ENCODE assay signal across 1 cellular context in genomic region chr12:104459556-104459909, GRCh38.
TF ChIP-seq lines count a peak whose summit lies in the region.

No MANE protein-coding gene starts in this region.

TF ChIP-seq in HepG2, 621 proteins besides CTCF, POLR2A, EP300 and RAD21 (continued from another document):
- TF ChIP-seq IRF1 (CRISPR knock-in tag; IDR thresholded peaks at IDR 0.05; ENCODE audit: low read depth) (no peak), ZFP36L1 (CRISPR knock-in tag; IDR thresholded peaks at IDR 0.05) (no peak), AHDC1 (CRISPR knock-in tag; IDR thresholded peaks at IDR 0.05; ENCODE audit: borderline replicate concordance) (no peak), ATF6 (CRISPR knock-in tag; conservative IDR thresholded peaks at IDR 0.05) (no peak), TCF12 (IDR thresholded peaks at IDR 0.05) (no peak), TCF12 (CRISPR knock-in tag; IDR thresholded peaks at IDR 0.05) (no peak), ZNF720 (CRISPR knock-in tag; IDR thresholded peaks at IDR 0.05) (no peak), ZSCAN30 (CRISPR knock-in tag; IDR thresholded peaks at IDR 0.05) (no peak), SP4 (CRISPR knock-in tag; IDR thresholded peaks at IDR 0.05) (no peak), ISX (CRISPR knock-in tag; conservative IDR thresholded peaks at IDR 0.05) (no peak), AFF4 (CRISPR knock-in tag; IDR thresholded peaks at IDR 0.05) (no peak), POLR2AphosphoS5 (IDR thresholded peaks at IDR 0.05; ENCODE audit: low read depth, low read length) (no peak)
